In genomic region chr12:65811968-65812700, GRCh38 we compare ENCODE assay signal across 31 cellular contexts. TPM values are rescaled to one million over a fixed set of nuclear protein-coding genes. Genes with fewer than 3 reads are reported as not detected.
DNase-seq lines count a peak whose midpoint lies in the region; ATAC-seq, FAIRE-seq and TF ChIP-seq lines count a peak whose summit lies in the region.
"Had no signal": no experiment of that assay in that cellular context is flagged by ENCODE, and none has a peak within 500 bp of the region (broad histone marks: within the 10 kb centered on the region; RNA-seq: fewer than 3 reads in every experiment).

No MANE protein-coding gene starts in this region.

- H3K79me2 ChIP-seq in GM12878 (ENCODE audit: control insufficient read depth, insufficient read depth, low read length) = no peaks in the 10 kb centered on the region

- BruUV-seq in IMR-90 (replicated peaks; lab: Mats Ljungman, UMichigan) = no TSS peak
- no TSS peak for BruUV-seq in GM12878 (replicated peaks; lab: Mats Ljungman, UMichigan)

- H4K5ac ChIP-seq in IMR-90 (ENCODE audit: low read depth, low read length) = no peak overlapping the region

- TF ChIP-seq POLR2A in IMR-90 (IDR thresholded peaks at IDR 0.05; ENCODE audit: low read depth, low read length) (no peak), GM12878 (IDR thresholded peaks at IDR 0.05; ENCODE audit: low read depth, low read length) (no peak)

- peaks cover 20% of the 10 kb centered on the region in 2 experiments for H3K79me1 ChIP-seq in IMR-90 (ENCODE audit: low read depth in 1 of 2, low read length in 2 of 2)

- H3K9me3 ChIP-seq in IMR-90 (ENCODE audit: control insufficient read depth, insufficient read depth, low read length) (no peaks in the 10 kb centered on the region), GM12878 (replicated peaks; ENCODE audit: control insufficient read depth, insufficient read depth, low read length) (no peaks in the 10 kb centered on the region)
- H3K9me3 ChIP-seq: neutrophil, upper lobe of left lung had no signal

- no peak overlapping the region for H3K9ac ChIP-seq in IMR-90 (ENCODE audit: low read depth, low read length)
- H3K9ac ChIP-seq in GM12878 (ENCODE audit: control insufficient read depth, insufficient read depth, low read length) = no peak overlapping the region
- H3K9ac ChIP-seq: BLaER1 treated with 17β-estradiol and CSF1 and Interleukin-3, amounts not matched to agents 10 nM and 100 nM had no signal

- no peak overlapping the region for H2AK9ac ChIP-seq in IMR-90 (replicated peaks; ENCODE audit: low read depth, low read length, poor library complexity)

- DNase-seq in ACHN (peak; percentile 37), IMR-90 (no peak), GM12878 (ENCODE audit: low read depth, low spot score) (no peak), kidney tubule cell (ENCODE audit: low spot score) (peak; percentile 30), AG08396 (ENCODE audit: low spot score) (no peak), HCEC 1CT (no peak)
- DNase-seq: activated CD4-positive, alpha-beta T cell treated with anti-CD3 and anti-CD28 coated beads, Interleukin-2, amount 10 ng/mL, durations not matched to agents 7 days and 5 days; activated CD8-positive, alpha-beta memory T cell treated with anti-CD3 and anti-CD28 coated beads, Interleukin-2, amount 10 ng/mL, durations not matched to agents 7 days and 5 days; activated naive CD4-positive, alpha-beta T cell treated with anti-CD3 and anti-CD28 coated beads for 36 hours; activated T-cell treated with anti-CD3 and anti-CD28 coated beads, Interleukin-2, amount 50 U/mL, for 72 hours; COR-L47; DND-41; dorsolateral prefrontal cortex; foreskin fibroblast; GOT3; heart left ventricle; left cardiac atrium; MV-4-11; NCI-H146; NCI-H526; retina; small intestine; stimulated activated CD4-positive, alpha-beta T cell treated with anti-CD3 and anti-CD28 coated beads, Interleukin-2, amount 100 ng/mL, for 24 hours; upper lobe of left lung had no signal

- no peak for TF ChIP-seq EP300 in GM12878 (IDR thresholded peaks at IDR 0.05; ENCODE audit: borderline replicate concordance in 1 of 2, control insufficient read depth in 1 of 2, low read depth in 2 of 2, low read length in 2 of 2)

- H2AFZ ChIP-seq in IMR-90 (replicated peaks; ENCODE audit: low read length, poor library complexity) (no peak overlapping the region), GM12878 (ENCODE audit: control insufficient read depth, low read depth, low read length) (no peak overlapping the region; the same call in 1 of the 2 replicates)

- dilution Hi-C loops in IMR-90 (cut with HindIII; ENCODE audit: low sequenced_read_pairs, unreplicated experiment) = no loop called here

- H4K20me1 ChIP-seq in IMR-90 (ENCODE audit: insufficient read depth, low read length) (no peaks in the 10 kb centered on the region), GM12878 (ENCODE audit: control insufficient read depth, insufficient read depth) (no peaks in the 10 kb centered on the region)
- H4K20me1 ChIP-seq: BLaER1 treated with 17β-estradiol and CSF1 and Interleukin-3, amounts not matched to agents 10 nM and 100 nM had no signal

- H3K4ac ChIP-seq in IMR-90 (ENCODE audit: low read depth, low read length) = no peak overlapping the region

- peak; percentile 27; the same call in 1 of the 2 replicates for ATAC-seq in IMR-90 (ENCODE audit: low read depth)
- ATAC-seq in GM12878 = peak; percentile 56
- ATAC-seq in GM18498 (IDR thresholded peaks at IDR 0.05; ENCODE audit: unreplicated experiment) = no peak
- ATAC-seq in HG03095 (IDR thresholded peaks at IDR 0.05; ENCODE audit: unreplicated experiment) = no peak
- ATAC-seq: activated CD8-positive, alpha-beta memory T cell treated with anti-CD3 and anti-CD28 coated beads, Interleukin-2, amount 10 ng/mL, durations not matched to agents 7 days and 5 days; activated T-cell treated with anti-CD3 and anti-CD28 coated beads, Interleukin-2, amount 50 U/mL, for 72 hours; heart left ventricle; left cardiac atrium had no signal

- SMC1A ChIA-PET in GM12878 (lab: Charles Lee; ENCODE audit: uncharacterized antibody, unreplicated experiment) = interaction anchor here (1.0 kb wide), 1 partner anchor 64 kb away, joined by 3 read pairs; no protein-coding TSS in a partner anchor

- no peak overlapping the region for H4K8ac ChIP-seq in IMR-90 (ENCODE audit: low read depth in 2 of 2, low read length in 2 of 2)

- H2BK20ac ChIP-seq in IMR-90 (ENCODE audit: low read depth, low read length) = no peak overlapping the region

- H3K23ac ChIP-seq in IMR-90 (ENCODE audit: low read depth, low read length) = peak overlapping the region; percentile 72; the same call in 1 of the 2 replicates

- in situ Hi-C loops in ACHN (cut with HindIII; ENCODE audit: low pct_ligation_motif_present, low pct_unique_long_range_greater_than_20kb, low sequenced_read_pairs) = no loop called here
- in situ Hi-C loops in IMR-90 (cut with MboI; ENCODE audit: low sequenced_read_pairs) = no loop called here
- in situ Hi-C loops in GM12878 (cut with MboI) = no loop called here

- no peak overlapping the region for H2BK120ac ChIP-seq in IMR-90 (ENCODE audit: low read depth, low read length)

- no CpG with 5 or more reads among the region's 2 CpGs for WGBS in IMR-90 (ENCODE audit: extremely low coverage in 2 of 2, insufficient read length in 1 of 2), 2 experiments
- 0% methylated on average over 2 of the region's 2 CpGs for WGBS in GM12878 (ENCODE audit: insufficient coverage, insufficient replicate concordance, low lambda C conversion rate, missing lambda C conversion rate)

- H3K4me3 ChIP-seq in IMR-90 (ENCODE audit: insufficient read depth, low read depth, low read length) (no peak overlapping the region), GM12878 (no peak overlapping the region)
- H3K4me3 ChIP-seq: BLaER1 treated with 17β-estradiol and CSF1 and Interleukin-3, amounts not matched to agents 10 nM and 100 nM; dorsolateral prefrontal cortex; heart left ventricle; upper lobe of left lung had no signal

- no peak overlapping the region for H4K91ac ChIP-seq in IMR-90 (ENCODE audit: insufficient read depth, low read depth, low read length)

- H3K4me1 ChIP-seq in IMR-90 (ENCODE audit: control insufficient read depth, insufficient read depth, low read length) = no peaks in the 10 kb centered on the region
- no peaks in the 10 kb centered on the region for H3K4me1 ChIP-seq in GM12878 (ENCODE audit: control insufficient read depth, insufficient read depth, low read length)
- H3K4me1 ChIP-seq: heart left ventricle, upper lobe of left lung had no signal

- TF ChIP-seq CTCF in IMR-90 (conservative IDR thresholded peaks at IDR 0.05; ENCODE audit: low read depth, low read length) (no peak), GM12878 (IDR thresholded peaks at IDR 0.05 in 2 of 3, conservative IDR thresholded peaks at IDR 0.05 in 1 of 3; ENCODE audit: control insufficient read depth in 2 of 3, extremely low read depth in 1 of 3, insufficient read depth in 1 of 3, low read depth in 3 of 3, low read length in 3 of 3) (no peak)

- peak overlapping the region; percentile 78; the same call in 1 of the 2 replicates for H3K4me2 ChIP-seq in IMR-90 (ENCODE audit: low read depth, low read length)
- H3K4me2 ChIP-seq in GM12878 (ENCODE audit: control insufficient read depth, insufficient read depth) = no peak overlapping the region
- H3K4me2 ChIP-seq: BLaER1 treated with 17β-estradiol and CSF1 and Interleukin-3, amounts not matched to agents 10 nM and 100 nM had no signal

- H3K18ac ChIP-seq in IMR-90 (ENCODE audit: low read depth, low read length) = peak overlapping the region; percentile 49

- H2BK15ac ChIP-seq in IMR-90 (ENCODE audit: low read depth, low read length) = no peak overlapping the region

- H2AK5ac ChIP-seq in IMR-90 (ENCODE audit: low read depth, low read length) = no peak overlapping the region

- peak overlapping the region; percentile 35 for H2BK5ac ChIP-seq in IMR-90 (ENCODE audit: low read depth, low read length, poor library complexity, severe bottlenecking)

- CTCF ChIA-PET in IMR-90 (lab: Yijun Ruan, JAX) (interaction anchor here (0.6 kb wide), 1 partner anchor 271 kb away, joined by 9 read pairs; no protein-coding TSS in a partner anchor), GM12878 (lab: Yijun Ruan, JAX) (interaction anchor here (0.6 kb wide), 1 partner anchor 58 kb away, joined by 3 read pairs; no protein-coding TSS in a partner anchor)

- POLR2A ChIA-PET in IMR-90 (lab: Charles Lee; ENCODE audit: unreplicated experiment) (no interaction called here), GM12878 (lab: Charles Lee) (no interaction called here)

- no peak overlapping the region for H3K14ac ChIP-seq in IMR-90 (replicated peaks; ENCODE audit: low read depth, low read length)

- no peaks in the 10 kb centered on the region for H3K9me1 ChIP-seq in IMR-90 (ENCODE audit: insufficient read depth, low read length)

- intact Hi-C loops in IMR-90 (cut with micrococcal nuclease) (no loop called here), GM12878 (cut with micrococcal nuclease; ENCODE audit: unreplicated experiment) (no loop called here)

- TF ChIP-seq RAD21 in IMR-90 (IDR thresholded peaks at IDR 0.05; ENCODE audit: low read length) (no peak), GM12878 (IDR thresholded peaks at IDR 0.05; ENCODE audit: insufficient read depth, low read depth, low read length) (no peak)

- RAD21 ChIA-PET in GM12878 (lab: Charles Lee; ENCODE audit: unreplicated experiment) = no interaction called here

- H3K27ac ChIP-seq in IMR-90 (ENCODE audit: insufficient read depth, low read length) (no peak overlapping the region), GM12878 (ENCODE audit: control insufficient read depth, insufficient read depth) (no peak overlapping the region)
- H3K27ac ChIP-seq: BLaER1 treated with 17β-estradiol and CSF1 and Interleukin-3, amounts not matched to agents 10 nM and 100 nM; dorsolateral prefrontal cortex; heart left ventricle; neutrophil; upper lobe of left lung; VCaP had no signal

- H3K36me3 ChIP-seq in IMR-90 (ENCODE audit: control insufficient read depth, insufficient read depth, low read length) (no peaks in the 10 kb centered on the region; the same call in 1 of the 2 replicates), GM12878 (ENCODE audit: control insufficient read depth in 2 of 2, insufficient read depth in 2 of 2, low read length in 1 of 2) (no peaks in the 10 kb centered on the region)
- H3K36me3 ChIP-seq: BLaER1 treated with 17β-estradiol and CSF1 and Interleukin-3, amounts not matched to agents 10 nM and 100 nM; heart left ventricle; neutrophil; upper lobe of left lung had no signal

- no peak overlapping the region for H3K56ac ChIP-seq in IMR-90 (ENCODE audit: extremely low read depth, insufficient read depth, low read length)

- FAIRE-seq in GM12878 (lab: Jason Lieb, UNC) = no peak
- FAIRE-seq: GM12892, small intestine had no signal

- H3K27me3 ChIP-seq in IMR-90 (ENCODE audit: control insufficient read depth, insufficient read depth, low read length) (no peaks in the 10 kb centered on the region), GM12878 (replicated peaks in 1 of 2; ENCODE audit: control insufficient read depth in 2 of 2, insufficient read depth in 2 of 2, low read length in 1 of 2) (no peaks in the 10 kb centered on the region)
- H3K27me3 ChIP-seq: BLaER1 treated with 17β-estradiol and CSF1 and Interleukin-3, amounts not matched to agents 10 nM and 100 nM; neutrophil; upper lobe of left lung had no signal

RNA-seq across cellular contexts. Expression of gene HMGA2, which starts 12.1 kb away (rescaled TPM):
- total RNA-seq in IMR-90 (2012; rRNA removed) = 72.4 and 130 TPM in 2 replicates
- polyA plus RNA-seq in IMR-90 (2012; rRNA removed) = 108 and 119 TPM in 2 replicates
- 84.5 and 106 TPM in 2 replicates for polyA plus RNA-seq in IMR-90 (2012; cell fraction: cytosol; rRNA removed)
- polyA plus RNA-seq in IMR-90 (2012; cell fraction: nucleus; rRNA removed; ENCODE audit: low replicate concordance) = 141 and 145 TPM in 2 replicates
- 13.6 and 18.1 TPM in 2 replicates for total RNA-seq in GM12878 (2013; cell fraction: nucleolus; rRNA removed)
- total RNA-seq in GM12878 (2014; rRNA removed) = 0.17 and 0.71 TPM in 2 replicates
- 0.36 and 0.51 TPM in 2 replicates for total RNA-seq in GM12878 (2014; rRNA removed; fragmentation: Illumina TruSeq; extraction: Trizol)
- 0.37 and 0.56 TPM in 2 replicates for total RNA-seq in GM12878 (2021)
- polyA plus RNA-seq in GM12878 (2011; ENCODE audit: low read depth) = 0.31 TPM
- 14.7 and 19.6 TPM in 2 replicates for polyA plus RNA-seq in GM12878 (2011; rRNA removed)
- polyA plus RNA-seq in GM12878 (2011; cell fraction: cytosol; rRNA removed) = 4.4 and 5.8 TPM in 2 replicates
- polyA plus RNA-seq in GM12878 (2011; cell fraction: nucleus; rRNA removed) = 10.1 TPM in 2 replicates
- 0.74 and 0.81 TPM in 2 replicates for polyA plus RNA-seq in GM12878 (2012)
- polyA plus RNA-seq in GM12878 (2014; fragmentation: Illumina TruSeq; extraction: Trizol) = 0.41 and 0.59 TPM in 2 replicates
- polyA plus RNA-seq in GM12878 (2014; fragmentation: Nextera tagmentation; extraction: Ambion mirVana) = under 1 TPM in 1 of 2 experiments, not detected in 1; 0.11 TPM
- 0.16 and 1.1 TPM in 2 replicates for polyA plus RNA-seq in GM12878 (2014; rRNA removed)
- under 1 TPM; 0.28 to 0.53 TPM for polyA plus RNA-seq in GM12878 (2016; fragmentation: Nextera tagmentation; extraction: Ambion mirVana)
- 10.3 and 10.5 TPM in 2 replicates for polyA minus RNA-seq in GM12878 (2011; rRNA and poly(A)+ RNA removed)
- polyA minus RNA-seq in GM12878 (2011; cell fraction: cytosol; rRNA and poly(A)+ RNA removed) = 2.8 and 3.5 TPM in 2 replicates
- polyA minus RNA-seq in GM12878 (2011; cell fraction: nucleus; rRNA and poly(A)+ RNA removed) = 18.4 and 37.3 TPM in 2 replicates
- total RNA-seq: activated CD4-positive, alpha-beta T cell treated with anti-CD3 and anti-CD28 coated beads, Interleukin-2, amount 10 ng/mL, durations not matched to agents 7 days and 5 days; activated CD8-positive, alpha-beta memory T cell treated with anti-CD3 and anti-CD28 coated beads, Interleukin-2, amount 10 ng/mL, durations not matched to agents 7 days and 5 days; activated naive CD4-positive, alpha-beta T cell treated with anti-CD3 and anti-CD28 coated beads for 36 hours; activated T-cell treated with anti-CD3 and anti-CD28 coated beads, Interleukin-2, amount 50 U/mL, for 72 hours; T-helper 2 cell treated with Interferon-gamma antibody and Interleukin-4, amounts not matched to agents 100 ng/mL and 5 ng/mL, for 36 hours had no signal

Comparison
In these comparisons a context has a peak if more than half of its experiments do, and no peak if none do; other contexts are left out.
1. DNase-seq: peak in ACHN (single experiment) and kidney tubule cell (single experiment); none in IMR-90 (single experiment), GM12878 (single experiment), AG08396 (single experiment) and HCEC 1CT (single experiment).
2. ATAC-seq: peak in IMR-90 (single experiment) and GM12878 (single experiment); none in GM18498 (single experiment) and HG03095 (single experiment).